7 cellular contexts compared by ENCODE assay signal in genomic region chr1:32818804-32819541, GRCh38. TPM values are rescaled to one million over a fixed set of nuclear protein-coding genes. Genes with fewer than 3 reads are reported as not detected.
A peak's percentile ranks its signal among the peaks of the same experiment; 100 is the strongest.
DNase-seq lines count a peak whose midpoint lies in the region; ATAC-seq, FAIRE-seq and TF ChIP-seq lines count a peak whose summit lies in the region.

No MANE protein-coding gene starts in this region.

- H3K4me1 Mint-ChIP-seq in dendritic cell treated with granulocyte-macrophage colony-stimulating factor and Interleukin-4, amounts not matched to agents 40 ng/mL and 50 ng/mL, for 4 days (ENCODE audit: low read depth): peaks cover 35% of the 10 kb centered on the region

- peak; percentile 97 for TF ChIP-seq POLR2A in GM12891 (IDR thresholded peaks at IDR 0.05; ENCODE audit: low read depth, low read length)

- no peak for TF ChIP-seq CTCF in neutrophil (IDR thresholded peaks at IDR 0.05)

- H3K4me3 Mint-ChIP-seq in dendritic cell treated with granulocyte-macrophage colony-stimulating factor and Interleukin-4, amounts not matched to agents 40 ng/mL and 50 ng/mL, for 4 days: peak overlapping the region; percentile 94

- peak overlapping the region; percentile 100 for H3K9ac ChIP-seq in NT2/D1 (ENCODE audit: insufficient read length, low read depth)

- H3K36me3 Mint-ChIP-seq in dendritic cell treated with granulocyte-macrophage colony-stimulating factor and Interleukin-4, amounts not matched to agents 40 ng/mL and 50 ng/mL, for 4 days (ENCODE audit: low read depth): peaks cover 21% of the 10 kb centered on the region

- H3K36me3 ChIP-seq in NT2/D1 (ENCODE audit: insufficient read depth, insufficient read length, low read length) (peaks cover 24% of the 10 kb centered on the region), neutrophil (no peaks in the 10 kb centered on the region)

- H3K27ac ChIP-seq in neutrophil: peak overlapping the region; percentile 89

- no peaks in the 10 kb centered on the region for H3K9me3 ChIP-seq in NT2/D1 (ENCODE audit: insufficient read depth, low read length)
- H3K9me3 ChIP-seq in neutrophil: no peaks in the 10 kb centered on the region

- H3K9me3 Mint-ChIP-seq in dendritic cell treated with granulocyte-macrophage colony-stimulating factor and Interleukin-4, amounts not matched to agents 40 ng/mL and 50 ng/mL, for 4 days: no peaks in the 10 kb centered on the region

- DNase-seq in GM12891 (ENCODE audit: insufficient read length, low spot score) (peak; percentile 39), NT2/D1 (ENCODE audit: low read depth, low spot score) (no peak), NCI-H510A treated with DMSO at 0.1 percent for 48 hours (lab: John Stamatoyannopoulos, UW) (no peak), foreskin melanocyte (no peak)

- intact Hi-C loops in dendritic cell treated with granulocyte-macrophage colony-stimulating factor and Interleukin-4, amounts not matched to agents 40 ng/mL and 50 ng/mL, for 4 days (cut with micrococcal nuclease): no loop called here

- H3K27ac Mint-ChIP-seq in dendritic cell treated with granulocyte-macrophage colony-stimulating factor and Interleukin-4, amounts not matched to agents 40 ng/mL and 50 ng/mL, for 4 days: peak overlapping the region; percentile 93

- H3K4me3 ChIP-seq in NT2/D1 (ENCODE audit: insufficient read length, low read depth) (peak overlapping the region; percentile 94), neutrophil (ENCODE audit: low read depth in 1 of 2, low read length in 1 of 2) (peak overlapping the region; percentile 85 to 98)

- no peaks in the 10 kb centered on the region for H3K27me3 Mint-ChIP-seq in dendritic cell treated with granulocyte-macrophage colony-stimulating factor and Interleukin-4, amounts not matched to agents 40 ng/mL and 50 ng/mL, for 4 days

- ATAC-seq in GM21825 (IDR thresholded peaks at IDR 0.05; ENCODE audit: unreplicated experiment): peak; percentile 33

- H3K27me3 ChIP-seq in NT2/D1 (ENCODE audit: insufficient read depth, insufficient read length) (no peaks in the 10 kb centered on the region), neutrophil (no peaks in the 10 kb centered on the region)

- H3K4me1 ChIP-seq in NT2/D1 (ENCODE audit: insufficient read depth, insufficient read length): peaks cover 3% of the 10 kb centered on the region
- peaks cover 36 to 37% of the 10 kb centered on the region in 2 experiments for H3K4me1 ChIP-seq in neutrophil (ENCODE audit: control insufficient read depth in 1 of 2, insufficient read depth in 1 of 2, low read depth in 1 of 2, low read length in 1 of 2)

- peak; percentile 93 for FAIRE-seq in GM12891 (lab: Jason Lieb, UNC)

TF ChIP-seq in GM12891, 5 proteins besides CTCF, POLR2A, EP300 and RAD21:
- TF ChIP-seq POLR2AphosphoS5 (IDR thresholded peaks at IDR 0.05; ENCODE audit: low read depth, low read length) (peak; percentile 95), TAF1 (IDR thresholded peaks at IDR 0.05; ENCODE audit: low read depth, low read length) (peak; percentile 76), PAX5 (IDR thresholded peaks at IDR 0.05; ENCODE audit: insufficient read depth, low read length, severe bottlenecking) (peak; percentile 25), POU2F2 (IDR thresholded peaks at IDR 0.05; ENCODE audit: low read depth, low read length) (peak; percentile 52), SPI1 (IDR thresholded peaks at IDR 0.05; ENCODE audit: low read depth, low read length) (peak; percentile 91)

RNA-seq across cellular contexts. Expression of gene S100PBP, which starts 1.5 kb away (rescaled TPM):
- polyA plus RNA-seq in GM12891 (2012; ENCODE audit: low read depth, missing spikeins): 19.2 TPM

RNA-seq across cellular contexts. Expression of gene YARS1, which starts 1.8 kb away (rescaled TPM):
- polyA plus RNA-seq in GM12891 (2012; ENCODE audit: low read depth, missing spikeins): 86.4 TPM

RNA-seq across cellular contexts. Expression of gene FNDC5, which starts 51.7 kb away (rescaled TPM):
- polyA plus RNA-seq in GM12891 (2012; ENCODE audit: low read depth, missing spikeins): 0.18 TPM
